ENCODE assay signal across 16 cellular contexts in genomic region chr19:35110974-35111373, GRCh38. TPM values are rescaled to one million over a fixed set of nuclear protein-coding genes. Genes with fewer than 3 reads are reported as not detected.
DNase-seq lines count a peak whose midpoint lies in the region; ATAC-seq and TF ChIP-seq lines count a peak whose summit lies in the region.
"Had no signal": no experiment of that assay in that cellular context is flagged by ENCODE, and none has a peak within 500 bp of the region (broad histone marks: within the 10 kb centered on the region; RNA-seq: fewer than 3 reads in every experiment).

No MANE protein-coding gene starts in this region.

- TF ChIP-seq POLR2A in breast epithelium (IDR thresholded peaks at IDR 0.05) (no peak), esophagus squamous epithelium (IDR thresholded peaks at IDR 0.05) (no peak), tibial nerve (IDR thresholded peaks at IDR 0.05) (no peak), gastrocnemius medialis (IDR thresholded peaks at IDR 0.05) (no peak)

- in situ Hi-C loops in gastrocnemius medialis (cut with MboI; ENCODE audit: low sequenced_read_pairs in 4 of 4) = no loop called here

- H3K4me3 ChIP-seq in breast epithelium = no peak overlapping the region
- H3K4me3 ChIP-seq in esophagus squamous epithelium = no peak overlapping the region
- no peak overlapping the region for H3K4me3 ChIP-seq in tibial nerve
- H3K4me3 ChIP-seq in gastrocnemius medialis = no peak overlapping the region
- H3K4me3 ChIP-seq: BLaER1, GM23338, MG63 had no signal

- H3K4me1 ChIP-seq in breast epithelium (peaks cover 2 to 18% of the 10 kb centered on the region in 2 donors), esophagus squamous epithelium (peaks cover 17 to 96% (median 28%) of the 10 kb centered on the region in 3 donors), tibial nerve (peaks cover 0 to 91% (median 21%) of the 10 kb centered on the region in 4 donors), gastrocnemius medialis (peaks cover 12 to 26% of the 10 kb centered on the region in 2 donors)

- no peak overlapping the region for H3K4me3 Mint-ChIP-seq in MCF 10A (ENCODE audit: unreplicated experiment)
- H3K4me3 Mint-ChIP-seq: GM23338, HFFc6 had no signal

- H3K27me3 ChIP-seq in breast epithelium (no peaks in the 10 kb centered on the region), esophagus squamous epithelium (no peaks in the 10 kb centered on the region), tibial nerve (no peaks in the 10 kb centered on the region), gastrocnemius medialis (no peaks in the 10 kb centered on the region)
- H3K27me3 ChIP-seq: BLaER1, MG63 had no signal

- 23 to 41% methylated on average over 2 to 9 of the region's 9 CpGs for WGBS in esophagus squamous epithelium, 2 donors
- WGBS in tibial nerve, 2 donors = 45 to 46% methylated on average over 9 of the region's 9 CpGs

- H3K4me1 Mint-ChIP-seq in MCF 10A (ENCODE audit: insufficient read depth, unreplicated experiment) = peaks cover 38% of the 10 kb centered on the region

- no peak overlapping the region for H3K27ac Mint-ChIP-seq in MCF 10A (ENCODE audit: low read depth, unreplicated experiment)
- H3K27ac Mint-ChIP-seq: GM23338, HFFc6 had no signal

- H3K9me3 ChIP-seq in breast epithelium (no peaks in the 10 kb centered on the region), esophagus squamous epithelium (no peaks in the 10 kb centered on the region), tibial nerve (no peaks in the 10 kb centered on the region), gastrocnemius medialis (no peaks in the 10 kb centered on the region)
- H3K9me3 ChIP-seq: MG63 had no signal

- H3K36me3 ChIP-seq in breast epithelium (no peaks in the 10 kb centered on the region), esophagus squamous epithelium (no peaks in the 10 kb centered on the region), tibial nerve (no peaks in the 10 kb centered on the region), gastrocnemius medialis (no peaks in the 10 kb centered on the region)
- H3K36me3 ChIP-seq: BLaER1, MG63 had no signal

- H3K27ac ChIP-seq in breast epithelium (peak overlapping the region; percentile 57 to 90), esophagus squamous epithelium (peak overlapping the region; percentile 35 to 87 (median 82)), tibial nerve (peak overlapping the region; percentile 74 to 99 (median 93)), gastrocnemius medialis (peak overlapping the region in 1 of 4 donors; percentile 74)
- H3K27ac ChIP-seq: 22Rv1, BLaER1, KMS-11 had no signal

- no peaks in the 10 kb centered on the region for H3K36me3 Mint-ChIP-seq in MCF 10A (ENCODE audit: insufficient read depth, unreplicated experiment)

- no TSS peak for BruUV-seq in MCF 10A (replicated peaks; lab: Mats Ljungman, UMichigan)

- ATAC-seq in gastrocnemius medialis = no peak
- ATAC-seq: GM23338 had no signal

- POLR2A ChIA-PET in MCF 10A (lab: Yijun Ruan, JAX) = interaction anchor here (1.4 to 7.1 kb wide), 2 partner anchors 13 kb away, joined by 6 to 40 read pairs; no protein-coding TSS in a partner anchor

- DNase-seq in breast epithelium (ENCODE audit: low spot score in 2 of 2) (no peak), MCF 10A (ENCODE audit: unreplicated experiment) (no peak), esophagus squamous epithelium (lab: John Stamatoyannopoulos, UW) (no peak), tibial nerve (ENCODE audit: low spot score in 2 of 2) (no peak), HT-29 (ENCODE audit: low spot score) (no peak), gastrocnemius medialis (no peak)
- DNase-seq: DMS 273 treated with DMSO at 0.1 percent for 48 hours, HFFc6, MG63, NCI-H1105, NCI-H1694 treated with DMSO at 0.1 percent for 48 hours had no signal

- CTCF ChIA-PET in MCF 10A (lab: Yijun Ruan, JAX) = interaction anchor here (0.6 to 3.2 kb wide), 4 partner anchors 19 to 31 kb away, joined by 3 to 19 read pairs (median 4); no protein-coding TSS in a partner anchor

- intact Hi-C loops in breast epithelium (cut with DNase I; ENCODE audit: low total_unique reads) = no loop called here
- intact Hi-C loops in MCF 10A (cut with micrococcal nuclease) = no loop called here
- intact Hi-C loops in esophagus squamous epithelium (cut with DNase I) = no loop called here
- intact Hi-C loops in gastrocnemius medialis (cut with DNase I; ENCODE audit: low total_unique reads) = no loop called here

- TF ChIP-seq CTCF in breast epithelium (IDR thresholded peaks at IDR 0.05) (no peak), MCF 10A (IDR thresholded peaks at IDR 0.05; ENCODE audit: unreplicated experiment) (no peak), esophagus squamous epithelium (IDR thresholded peaks at IDR 0.05) (no peak), tibial nerve (IDR thresholded peaks at IDR 0.05) (no peak), gastrocnemius medialis (IDR thresholded peaks at IDR 0.05 in 4 of 5, conservative IDR thresholded peaks at IDR 0.05 in 1 of 5) (no peak)

- TF ChIP-seq EP300 in tibial nerve (IDR thresholded peaks at IDR 0.05) = no peak

- no peaks in the 10 kb centered on the region for H3K27me3 Mint-ChIP-seq in MCF 10A (ENCODE audit: insufficient read depth, unreplicated experiment)

- H3K9me3 Mint-ChIP-seq in MCF 10A (ENCODE audit: unreplicated experiment) = no peaks in the 10 kb centered on the region
- H3K9me3 Mint-ChIP-seq: GM23338 had no signal

RNA-seq across cellular contexts. Expression of gene FXYD3, which starts 4.6 kb away (rescaled TPM):
- total RNA-seq in breast epithelium = 100 to 1,000 TPM in 2 of 3 donors, not detected in 1; 135 to 318 TPM
- 4.3 and 6.9 TPM in 2 replicates for total RNA-seq in MCF 10A (2022)
- 100 to 1,000 TPM; 282 to 837 (median 489) TPM for total RNA-seq in esophagus squamous epithelium
- 10 to 100 TPM; 10.8 to 33.9 (median 16.6) TPM for total RNA-seq in tibial nerve
- total RNA-seq in HT-29 (2014; rRNA removed; shearing (Covaris generic)) = 15.8 and 38.9 TPM in 2 replicates
- 10 to 100 TPM in 1 of 4 donors, under 1 TPM in 1, not detected in 2; 0.26 to 13.4 TPM for total RNA-seq in gastrocnemius medialis
- total RNA-seq: Daoy, GM23338, HFFc6 had no signal

RNA-seq across cellular contexts. Expression of gene LGI4, which starts 23.9 kb away (rescaled TPM):
- total RNA-seq in breast epithelium (10 to 100 TPM in 1 of 3 donors, 1 to 10 TPM in 2; 4.3 to 37.8 (median 5.3) TPM), MCF 10A (2022) (0.91 TPM in 1 of 2 replicates, not detected in the other), esophagus squamous epithelium (1 to 10 TPM; 1.3 to 8.2 (median 1.6) TPM), tibial nerve (100 to 1,000 TPM; 207 to 323 (median 302) TPM), gastrocnemius medialis (10 to 100 TPM; 16.1 to 31.5 (median 27.2) TPM)
- not detected in 2 replicates for total RNA-seq in HT-29 (2014; rRNA removed; shearing (Covaris generic))
- total RNA-seq: Daoy had no signal

RNA-seq across cellular contexts. Expression of gene FXYD1, which starts 27.6 kb away (rescaled TPM):
- total RNA-seq in breast epithelium = 10 to 100 TPM; 15.5 to 75.5 (median 34.7) TPM
- not detected in 2 replicates for total RNA-seq in MCF 10A (2022)
- 10 to 100 TPM in 2 of 4 donors, 1 to 10 TPM in 1, not detected in 1; 3.9 to 29.9 (median 10.1) TPM for total RNA-seq in esophagus squamous epithelium
- 100 to 1,000 TPM in 1 of 4 donors, 10 to 100 TPM in 3; 72.9 to 193 (median 84.9) TPM for total RNA-seq in tibial nerve
- total RNA-seq in HT-29 (2014; rRNA removed; shearing (Covaris generic)) = not detected in 2 replicates
- 100 to 1,000 TPM; 215 to 235 (median 225) TPM for total RNA-seq in gastrocnemius medialis
- total RNA-seq: Daoy had no signal

RNA-seq across cellular contexts. Expression of gene FXYD7, which starts 32.1 kb away (rescaled TPM):
- not detected for total RNA-seq in breast epithelium
- total RNA-seq in MCF 10A (2022) = not detected in 2 replicates
- total RNA-seq in esophagus squamous epithelium = not detected
- total RNA-seq in tibial nerve = 1 to 10 TPM in 3 of 4 donors, not detected in 1; 2.5 to 5.9 (median 5.7) TPM
- total RNA-seq in HT-29 (2014; rRNA removed; shearing (Covaris generic)) = not detected in 2 replicates
- under 1 TPM in 1 of 4 donors, not detected in 3; 0.40 TPM for total RNA-seq in gastrocnemius medialis

RNA-seq across cellular contexts. Expression of gene FXYD5, which starts 43.6 kb away (rescaled TPM):
- 10 to 100 TPM; 52.4 to 56.7 (median 56.2) TPM for total RNA-seq in breast epithelium
- total RNA-seq in MCF 10A (2022) = 150 and 159 TPM in 2 replicates
- total RNA-seq in esophagus squamous epithelium = 100 to 1,000 TPM in 1 of 4 donors, 10 to 100 TPM in 3; 39.3 to 146 (median 45.7) TPM
- 10 to 100 TPM; 19.9 to 53.4 (median 37.5) TPM for total RNA-seq in tibial nerve
- 46.4 and 48.2 TPM in 2 replicates for total RNA-seq in HT-29 (2014; rRNA removed; shearing (Covaris generic))
- 10 to 100 TPM in 3 of 4 donors, 1 to 10 TPM in 1; 5.2 to 23.3 (median 14.3) TPM for total RNA-seq in gastrocnemius medialis

Comparison
In these comparisons a context has a peak if more than half of its experiments do, and no peak if none do; other contexts are left out.
1. RNA of gene LGI4, which starts 23.9 kb away (total RNA-seq): 207 to 323 TPM in tibial nerve; 16.1 to 31.5 TPM in gastrocnemius medialis, 4.3 to 37.8 TPM in breast epithelium, 1.3 to 8.2 TPM in esophagus squamous epithelium, not detected in HT-29 and 0.91 TPM in MCF 10A; every median in the first group is over 4 times any median in the second.